In genomic region chr7:25028370-25028971, GRCh38 we compare ENCODE assay signal across 8 cellular contexts. TPM values are rescaled to one million over a fixed set of nuclear protein-coding genes. Genes with fewer than 3 reads are reported as not detected.
DNase-seq lines count a peak whose midpoint lies in the region; ATAC-seq, FAIRE-seq and TF ChIP-seq lines count a peak whose summit lies in the region.

No MANE protein-coding gene starts in this region.

- H3K4me3 Mint-ChIP-seq in T-helper 2 cell treated with Interferon-gamma antibody and Interleukin-4, amounts not matched to agents 5 μg/mL and 100 μg/mL, for 36 hours, result peak overlapping the region; percentile 65
- peak overlapping the region; percentile 2 for H3K4me3 Mint-ChIP-seq in stimulated activated naive CD8-positive, alpha-beta T cell treated with anti-CD3 and anti-CD28 coated beads, Interleukin-15, Interleukin-2, amounts not matched to agents 100 ng/mL and 50 ng/mL, for 24 hours

- H3K36me3 Mint-ChIP-seq in T-helper 2 cell treated with Interferon-gamma antibody and Interleukin-4, amounts not matched to agents 5 μg/mL and 100 μg/mL, for 36 hours (ENCODE audit: low read depth), result peaks cover 4% of the 10 kb centered on the region
- no peaks in the 10 kb centered on the region for H3K36me3 Mint-ChIP-seq in stimulated activated naive CD8-positive, alpha-beta T cell treated with anti-CD3 and anti-CD28 coated beads, Interleukin-15, Interleukin-2, amounts not matched to agents 100 ng/mL and 50 ng/mL, for 24 hours (ENCODE audit: low read depth)

- H3F3A ChIP-seq in MM.1S (ENCODE audit: insufficient read depth, low read length), result peaks cover 19% of the 10 kb centered on the region

- H3K27me3 ChIP-seq in endothelial cell of umbilical vein (ENCODE audit: control insufficient read depth in 2 of 2, insufficient read depth in 2 of 2, low read length in 2 of 2), result no peaks in the 10 kb centered on the region
- H3K27me3 ChIP-seq in MM.1S (replicated peaks; ENCODE audit: insufficient read depth, low read length), result no peaks in the 10 kb centered on the region
- H3K27me3 ChIP-seq in testis, result no peaks in the 10 kb centered on the region

- TF ChIP-seq POLR2A in endothelial cell of umbilical vein (IDR thresholded peaks at IDR 0.05; ENCODE audit: low read depth, low read length) (no peak), testis (IDR thresholded peaks at IDR 0.05) (no peak)

- POLR2A ChIA-PET in endothelial cell of umbilical vein (lab: Charles Lee), result interaction anchor here (0.5 kb wide), 1 partner anchor 1508 kb away, joined by 3 read pairs; no protein-coding TSS in a partner anchor

- peak overlapping the region; percentile 95 for H3K27ac Mint-ChIP-seq in T-helper 2 cell treated with Interferon-gamma antibody and Interleukin-4, amounts not matched to agents 5 μg/mL and 100 μg/mL, for 36 hours
- H3K27ac Mint-ChIP-seq in stimulated activated naive CD8-positive, alpha-beta T cell treated with anti-CD3 and anti-CD28 coated beads, Interleukin-15, Interleukin-2, amounts not matched to agents 100 ng/mL and 50 ng/mL, for 24 hours, result peak overlapping the region; percentile 86

- TF ChIP-seq CTCF in endothelial cell of umbilical vein (IDR thresholded peaks at IDR 0.05; ENCODE audit: extremely low read depth in 1 of 2, insufficient read depth in 1 of 2, low read depth in 1 of 2, low read length in 2 of 2) (no peak), MM.1S (IDR thresholded peaks at IDR 0.05; ENCODE audit: low read length) (no peak), testis (IDR thresholded peaks at IDR 0.05) (no peak)

- H3K4me3 ChIP-seq in endothelial cell of umbilical vein (replicated peaks in 1 of 3; ENCODE audit: insufficient read depth in 1 of 3, low read depth in 1 of 3, low read length in 3 of 3) (no peak overlapping the region), MM.1S (ENCODE audit: low read length) (no peak overlapping the region), testis (no peak overlapping the region)

- 25 to 41% methylated on average over 8 of the region's 8 CpGs for WGBS in testis, 2 donors

- H3K9me3 ChIP-seq in endothelial cell of umbilical vein (replicated peaks; ENCODE audit: control insufficient read depth, insufficient read depth, low read length), result no peaks in the 10 kb centered on the region
- H3K9me3 ChIP-seq in MM.1S (replicated peaks; ENCODE audit: insufficient read depth, low read length), result no peaks in the 10 kb centered on the region
- H3K9me3 ChIP-seq in testis, result no peaks in the 10 kb centered on the region

- peaks cover 21% of the 10 kb centered on the region for H3K27me3 Mint-ChIP-seq in T-helper 2 cell treated with Interferon-gamma antibody and Interleukin-4, amounts not matched to agents 5 μg/mL and 100 μg/mL, for 36 hours (ENCODE audit: low read depth)
- no peaks in the 10 kb centered on the region for H3K27me3 Mint-ChIP-seq in stimulated activated naive CD8-positive, alpha-beta T cell treated with anti-CD3 and anti-CD28 coated beads, Interleukin-15, Interleukin-2, amounts not matched to agents 100 ng/mL and 50 ng/mL, for 24 hours

- CTCF ChIA-PET in endothelial cell of umbilical vein (lab: Charles Lee), result interaction anchor here (1.4 to 2.1 kb wide), 6 partner anchors 10 to 216 kb away, joined by 3 to 7 read pairs (median 5); no protein-coding TSS in a partner anchor

- H3K4me1 ChIP-seq in endothelial cell of umbilical vein (ENCODE audit: control insufficient read depth, extremely low read depth, insufficient read depth, low read length) (peaks cover 38% of the 10 kb centered on the region), MM.1S (ENCODE audit: low read length) (peaks cover 28% of the 10 kb centered on the region), testis (no peaks in the 10 kb centered on the region)

- peaks cover 52% of the 10 kb centered on the region for H3K4me1 Mint-ChIP-seq in T-helper 2 cell treated with Interferon-gamma antibody and Interleukin-4, amounts not matched to agents 5 μg/mL and 100 μg/mL, for 36 hours (ENCODE audit: low read depth)
- H3K4me1 Mint-ChIP-seq in stimulated activated naive CD8-positive, alpha-beta T cell treated with anti-CD3 and anti-CD28 coated beads, Interleukin-15, Interleukin-2, amounts not matched to agents 100 ng/mL and 50 ng/mL, for 24 hours (ENCODE audit: low read depth), result peaks cover 48% of the 10 kb centered on the region

- DNase-seq in activated T-cell treated with anti-CD3 and anti-CD28 coated beads for 24 hours (ENCODE audit: low read depth), result peak; percentile 7
- no peak for DNase-seq in activated T-cell treated with anti-CD3 and anti-CD28 coated beads for 4 hours
- DNase-seq in T-helper 2 cell treated with Interferon-gamma antibody and Interleukin-4, amounts not matched to agents 5 μg/mL and 100 μg/mL, for 36 hours (ENCODE audit: low spot score), result peak; percentile 47
- DNase-seq in endothelial cell of umbilical vein (ENCODE audit: low read depth, low spot score), result peak; percentile 78
- DNase-seq in MM.1S, result no peak
- no peak for DNase-seq in testis

- H3K27ac ChIP-seq in endothelial cell of umbilical vein (ENCODE audit: insufficient read depth, low read depth, low read length) (peak overlapping the region; percentile 95), MM.1S (ENCODE audit: low read length) (no peak overlapping the region), testis (no peak overlapping the region)

- no peaks in the 10 kb centered on the region for H3K9me1 ChIP-seq in endothelial cell of umbilical vein (replicated peaks; ENCODE audit: control insufficient read depth, extremely low read depth, insufficient read depth, low read length)

- H2AFZ ChIP-seq in endothelial cell of umbilical vein (ENCODE audit: low read depth, low read length) (peak overlapping the region; percentile 82), MM.1S (ENCODE audit: low read length) (no peak overlapping the region)

- no TSS peak for BruUV-seq in endothelial cell of umbilical vein (replicated peaks; lab: Mats Ljungman, UMichigan)

- H3K79me2 ChIP-seq in endothelial cell of umbilical vein (ENCODE audit: control insufficient read depth, insufficient read depth, low read length) (no peaks in the 10 kb centered on the region), MM.1S (ENCODE audit: low read length) (no peaks in the 10 kb centered on the region)

- H3K9me3 Mint-ChIP-seq in T-helper 2 cell treated with Interferon-gamma antibody and Interleukin-4, amounts not matched to agents 5 μg/mL and 100 μg/mL, for 36 hours, result no peaks in the 10 kb centered on the region
- H3K9me3 Mint-ChIP-seq in stimulated activated naive CD8-positive, alpha-beta T cell treated with anti-CD3 and anti-CD28 coated beads, Interleukin-15, Interleukin-2, amounts not matched to agents 100 ng/mL and 50 ng/mL, for 24 hours, result no peaks in the 10 kb centered on the region

- peak; percentile 86 for FAIRE-seq in endothelial cell of umbilical vein (lab: Jason Lieb, UNC)

- H3K9me2 ChIP-seq in MM.1S (replicated peaks; ENCODE audit: insufficient read depth, low read length), result no peaks in the 10 kb centered on the region

- H3K36me3 ChIP-seq in endothelial cell of umbilical vein (ENCODE audit: control insufficient read depth in 2 of 2, extremely low read depth in 1 of 2, insufficient read depth in 2 of 2, low read length in 2 of 2) (no peaks in the 10 kb centered on the region), MM.1S (replicated peaks; ENCODE audit: insufficient read depth, low read length) (no peaks in the 10 kb centered on the region), testis (ENCODE audit: low read depth, missing control alignments) (no peaks in the 10 kb centered on the region)

- dilution Hi-C loops in endothelial cell of umbilical vein (cut with MboI; ENCODE audit: extremely low pct_ligation_motif_present, low sequenced_read_pairs), result no loop called here

- intact Hi-C loops in endothelial cell of umbilical vein (cut with micrococcal nuclease) (loop anchor here (1.0 to 2.0 kb wide), 3 partner anchors 42 to 208 kb away; partner anchors contain the start of gene OSBPL3), testis (cut with DNase I; ENCODE audit: low total_unique reads) (no loop called here)

- H3K9ac ChIP-seq in endothelial cell of umbilical vein (replicated peaks; ENCODE audit: extremely low read depth, insufficient read depth, low read length) (peak overlapping the region; percentile 32), MM.1S (ENCODE audit: low read length) (no peak overlapping the region)

- H4K20me1 ChIP-seq in endothelial cell of umbilical vein (replicated peaks; ENCODE audit: control insufficient read depth, extremely low read depth, insufficient read depth, low read length), result no peaks in the 10 kb centered on the region
- no peaks in the 10 kb centered on the region for H4K20me1 ChIP-seq in MM.1S (ENCODE audit: insufficient read depth, low read length)

- H3K4me2 ChIP-seq in endothelial cell of umbilical vein (ENCODE audit: insufficient read depth, low read length) (peak overlapping the region; percentile 34), MM.1S (ENCODE audit: low read depth, low read length) (no peak overlapping the region)

- ATAC-seq in HG03354 (IDR thresholded peaks at IDR 0.05; ENCODE audit: poor library complexity, severe bottlenecking, unreplicated experiment), result no peak

TF ChIP-seq in endothelial cell of umbilical vein, 7 proteins besides CTCF, POLR2A, EP300 and RAD21:
- no peak for TF ChIP-seq MAX (IDR thresholded peaks at IDR 0.05; ENCODE audit: insufficient read depth, insufficient read length)
- peak; percentile 64 for TF ChIP-seq FOS (IDR thresholded peaks at IDR 0.05; ENCODE audit: borderline replicate concordance, insufficient read depth, low read length)
- peak; percentile 88 for TF ChIP-seq GATA2 (IDR thresholded peaks at IDR 0.05; ENCODE audit: insufficient read depth, insufficient read length, low read depth, low read length)
- TF ChIP-seq POLR2AphosphoS5 (IDR thresholded peaks at IDR 0.05; ENCODE audit: insufficient read depth, low read depth, low read length), result peak; percentile 51
- no peak for TF ChIP-seq EZH2 (IDR thresholded peaks at IDR 0.05; ENCODE audit: borderline replicate concordance, low read depth, low read length, severe bottlenecking)
- TF ChIP-seq JUN (IDR thresholded peaks at IDR 0.05; ENCODE audit: borderline replicate concordance, insufficient read depth, insufficient read length, low read depth), result peak; percentile 82
- no peak for TF ChIP-seq MYC (IDR thresholded peaks at IDR 0.05; ENCODE audit: low read depth, low read length)
TF ChIP-seq in endothelial cell of umbilical vein: peak in this region for 4.

RNA-seq across cellular contexts. Expression of gene OSBPL3, which starts 48.5 kb away (rescaled TPM):
- total RNA-seq in endothelial cell of umbilical vein (27.1 and 31.3 TPM in 2 replicates), testis (1 to 10 TPM; 6.9 to 9.4 TPM)
- polyA plus RNA-seq in endothelial cell of umbilical vein (3.6 and 7.5 TPM in 2 replicates), testis (ENCODE audit: insufficient read depth, low read depth, low replicate concordance) (5.6 TPM)
- polyA plus RNA-seq in endothelial cell of umbilical vein (2011; cell fraction: cytosol; rRNA removed), result 5.2 and 5.8 TPM in 2 replicates
- 44.1 and 52.8 TPM in 2 replicates for polyA plus RNA-seq in endothelial cell of umbilical vein (2011; cell fraction: nucleus; rRNA removed)
- polyA plus RNA-seq in endothelial cell of umbilical vein (2012), result 24.7 and 29.9 TPM in 2 replicates
- polyA minus RNA-seq in endothelial cell of umbilical vein, result 23.1 and 35.1 TPM in 2 replicates
- polyA minus RNA-seq in endothelial cell of umbilical vein (2011; cell fraction: cytosol; rRNA and poly(A)+ RNA removed), result 11.4 TPM
- polyA minus RNA-seq in endothelial cell of umbilical vein (2011; cell fraction: nucleus; rRNA and poly(A)+ RNA removed), result 37.7 and 58.7 TPM in 2 replicates

Comparison
In these comparisons a context has a peak if more than half of its experiments do, and no peak if none do; other contexts are left out.
1. DNase-seq: peak in activated T-cell treated with anti-CD3 and anti-CD28 coated beads for 24 hours (single experiment), T-helper 2 cell treated with Interferon-gamma antibody and Interleukin-4, amounts not matched to agents 5 μg/mL and 100 μg/mL, for 36 hours (single experiment) and endothelial cell of umbilical vein (single experiment); none in activated T-cell treated with anti-CD3 and anti-CD28 coated beads for 4 hours (single experiment), MM.1S (single experiment) and testis (single experiment).